Comparison of ENCODE assay signal across 15 cellular contexts in the genomic region with DNA sequence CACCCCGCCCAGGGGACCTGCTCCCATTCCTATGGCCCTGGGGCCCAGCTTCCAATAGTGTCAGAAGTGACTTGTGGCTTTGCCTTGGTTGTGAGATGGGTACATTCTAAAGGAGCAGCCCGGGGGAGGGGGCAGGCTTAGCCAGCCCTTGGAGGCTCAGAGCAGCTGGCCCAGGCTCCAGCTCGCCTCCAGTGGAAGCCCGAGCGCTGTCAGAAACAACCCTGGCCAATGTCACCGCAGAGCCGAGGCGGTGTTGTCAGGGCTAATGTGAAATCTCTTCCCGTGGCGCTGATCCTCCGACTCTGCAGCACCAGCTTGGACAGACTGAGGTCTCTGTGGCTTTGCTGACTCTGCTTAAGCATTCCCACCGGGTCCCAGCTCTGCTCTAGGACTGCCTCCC. TPM values are rescaled to one million over a fixed set of nuclear protein-coding genes. Genes with fewer than 3 reads are reported as not detected.
DNase-seq lines count a peak whose midpoint lies in the region; ATAC-seq, FAIRE-seq and TF ChIP-seq lines count a peak whose summit lies in the region.
"Had no signal": no experiment of that assay in that cellular context is flagged by ENCODE, and none has a peak within 500 bp of the region (broad histone marks: within the 10 kb centered on the region; RNA-seq: fewer than 3 reads in every experiment).

No MANE protein-coding gene starts in this region.

- H3K56ac ChIP-seq in H1 (replicated peaks; ENCODE audit: insufficient read length, low read depth, low read length): no peak overlapping the region

- FAIRE-seq in H1 (lab: Jason Lieb, UNC): no peak
- FAIRE-seq: GM12878, RCC 7860 had no signal

- H3K4ac ChIP-seq in H1 (replicated peaks; ENCODE audit: insufficient read length, low read depth, low read length): no peak overlapping the region

- no peaks in the 10 kb centered on the region for H3K79me2 ChIP-seq in H1 (ENCODE audit: control insufficient read depth in 1 of 2, insufficient read depth in 2 of 2, low read length in 2 of 2)

- H3K4me3 ChIP-seq in right atrium auricular region (no peak overlapping the region), H1 (ENCODE audit: extremely low read depth in 1 of 4, insufficient read depth in 2 of 4, low read depth in 3 of 4, low read length in 4 of 4) (no peak overlapping the region), aorta (ENCODE audit: low read length in 2 of 2) (no peak overlapping the region)
- H3K4me3 ChIP-seq: GM12878 had no signal

- no peak overlapping the region for H2BK12ac ChIP-seq in H1 (ENCODE audit: low read depth, low read length)

- no peak for TF ChIP-seq CTCF in right atrium auricular region (IDR thresholded peaks at IDR 0.05)
- TF ChIP-seq CTCF in H1 (IDR thresholded peaks at IDR 0.05; ENCODE audit: control extremely low read depth in 1 of 3, insufficient read depth in 1 of 3, low read depth in 1 of 3, low read length in 3 of 3): no peak

- intact Hi-C loops in Right ventricle myocardium superior (cut with DNase I) (no loop called here), aorta (cut with DNase I) (no loop called here)

- no peak overlapping the region for H2AK5ac ChIP-seq in H1 (ENCODE audit: low read depth, low read length)

- ATAC-seq in Right ventricle myocardium superior (ENCODE audit: poor library complexity): peak; percentile 69
- ATAC-seq in aorta (ENCODE audit: low FRiP score): peak; percentile 19
- ATAC-seq in GM21723 (IDR thresholded peaks at IDR 0.05; ENCODE audit: unreplicated experiment): no peak
- ATAC-seq: GM12878 had no signal

- H2BK20ac ChIP-seq in H1 (ENCODE audit: low read length): no peak overlapping the region; the same call in 1 of the 2 replicates

- H3K18ac ChIP-seq in H1 (ENCODE audit: extremely low read depth, low read length): peak overlapping the region; percentile 71

- H2BK120ac ChIP-seq in H1 (replicated peaks; ENCODE audit: low read depth, low read length): no peak overlapping the region

- H3K9me3 ChIP-seq in right atrium auricular region: no peaks in the 10 kb centered on the region
- H3K9me3 ChIP-seq in H1 (ENCODE audit: insufficient read depth in 2 of 2, low read depth in 1 of 2, low read length in 1 of 2): no peaks in the 10 kb centered on the region
- H3K9me3 ChIP-seq in aorta (ENCODE audit: control insufficient read depth, low read length): no peaks in the 10 kb centered on the region
- H3K9me3 ChIP-seq: Caco-2 had no signal

- H3K4me1 ChIP-seq in right atrium auricular region (no peaks in the 10 kb centered on the region), H1 (replicated peaks in 1 of 4; ENCODE audit: control insufficient read depth in 3 of 4, insufficient read depth in 4 of 4, low read length in 3 of 4) (peaks cover 0 to 7% (median 4%) of the 10 kb centered on the region in 4 experiments; a peak in 2 of 7 replicates), aorta (ENCODE audit: control insufficient read depth in 1 of 2, insufficient read depth in 2 of 2, low read length in 2 of 2) (no peaks in the 10 kb centered on the region)
- H3K4me1 ChIP-seq: Caco-2 had no signal

- H2BK5ac ChIP-seq in H1 (ENCODE audit: low read depth, low read length): no peak overlapping the region

- CTCF ChIA-PET in H1 (lab: Charles Lee; ENCODE audit: partially characterized antibody): interaction anchor here (0.9 to 2.6 kb wide), 8 partner anchors 9 to 220 kb away, joined by 3 to 15 read pairs (median 5); a partner anchor contains a TSS

- H4K8ac ChIP-seq in H1 (ENCODE audit: extremely low read depth, insufficient read depth, low read length): no peak overlapping the region; the same call in 1 of the 2 replicates

- no peak overlapping the region for H2AFZ ChIP-seq in H1 (ENCODE audit: low read length)

- H3K23me2 ChIP-seq in H1 (ENCODE audit: low read depth, low read length): no peaks in the 10 kb centered on the region

- no peak for TF ChIP-seq POLR2A in H1 (IDR thresholded peaks at IDR 0.05; ENCODE audit: control extremely low read depth in 1 of 2, low read depth in 2 of 2, low read length in 2 of 2)

- H3K9ac ChIP-seq in H1 (replicated peaks in 1 of 4; ENCODE audit: extremely low read depth in 1 of 4, low read depth in 3 of 4, low read length in 3 of 4): no peak overlapping the region

- no peak overlapping the region for H3K23ac ChIP-seq in H1 (ENCODE audit: insufficient read length)

- H3K14ac ChIP-seq in H1 (ENCODE audit: insufficient read length): no peak overlapping the region

- H4K20me1 ChIP-seq in H1 (replicated peaks in 1 of 2; ENCODE audit: control insufficient read depth in 1 of 2, insufficient read depth in 2 of 2, low read length in 2 of 2): no peaks in the 10 kb centered on the region

- no peak overlapping the region for H2BK15ac ChIP-seq in H1 (ENCODE audit: low read length)

- peak overlapping the region; percentile 52 for H4K5ac ChIP-seq in H1 (ENCODE audit: insufficient read length, low read depth, low read length)

- H3K36me3 ChIP-seq in right atrium auricular region: no peaks in the 10 kb centered on the region
- H3K36me3 ChIP-seq in H1 (ENCODE audit: control insufficient read depth in 2 of 4, insufficient read depth in 4 of 4, low read length in 3 of 4): no peaks in the 10 kb centered on the region
- H3K36me3 ChIP-seq in aorta (ENCODE audit: control insufficient read depth in 1 of 2, insufficient read depth in 2 of 2, low read length in 1 of 2): no peaks in the 10 kb centered on the region

- POLR2A ChIA-PET in H1 (lab: Charles Lee; ENCODE audit: partially characterized antibody): interaction anchor here (1.1 to 1.9 kb wide), 3 partner anchors 8 to 29 kb away, joined by 3 to 12 read pairs (median 4); a partner anchor contains a TSS

- TF ChIP-seq RAD21 in H1 (IDR thresholded peaks at IDR 0.05 in 1 of 2, conservative IDR thresholded peaks at IDR 0.05 in 1 of 2; ENCODE audit: low read depth in 2 of 2, low read length in 2 of 2): no peak

- no peak overlapping the region for H3K27ac ChIP-seq in right atrium auricular region
- H3K27ac ChIP-seq in H1 (ENCODE audit: low read depth, low read length): no peak overlapping the region
- H3K27ac ChIP-seq in aorta (ENCODE audit: low read depth in 1 of 2, low read length in 2 of 2): no peak overlapping the region

- H3K79me1 ChIP-seq in H1 (ENCODE audit: low read depth, low read length): no peaks in the 10 kb centered on the region

- DNase-seq in Right ventricle myocardium superior (peak; percentile 35), right atrium auricular region (ENCODE audit: low spot score) (no peak), H1 (ENCODE audit: low read depth in 1 of 2, low spot score in 2 of 2) (peak in 1 of 2 experiments; percentile 44), iPS-NIHi7 (ENCODE audit: extremely low spot score) (peak; percentile 10), aorta (no peak), mucosa of gallbladder (ENCODE audit: low spot score) (no peak)
- DNase-seq in stimulated activated CD4-positive, alpha-beta T cell treated with anti-CD3 and anti-CD28 coated beads, Interleukin-12 subunit alpha, Interleukin-12 subunit beta, amount 100 ng/mL, for 4 hours: no peak
- DNase-seq: Caco-2, DMS153, KBM-7, NCI-H1694 treated with DMSO at 0.1 percent for 48 hours, SHP77 treated with DMSO at 0.1 percent for 48 hours had no signal

- no peak for TF ChIP-seq EP300 in H1 (IDR thresholded peaks at IDR 0.05; ENCODE audit: borderline replicate concordance in 1 of 2, low read depth in 2 of 2, low read length in 2 of 2)

- H4K91ac ChIP-seq in H1 (replicated peaks; ENCODE audit: insufficient read length, low read length): no peak overlapping the region

- H3K27me3 ChIP-seq in right atrium auricular region (no peaks in the 10 kb centered on the region), H1 (replicated peaks in 1 of 4; ENCODE audit: control insufficient read depth in 3 of 4, extremely low read depth in 1 of 4, insufficient read depth in 3 of 4, low read length in 3 of 4) (no peaks in the 10 kb centered on the region), aorta (ENCODE audit: control insufficient read depth in 1 of 2, insufficient read depth in 2 of 2, low read length in 1 of 2) (no peaks in the 10 kb centered on the region)

- no peak overlapping the region; a peak in 1 of 4 replicates for H3K4me2 ChIP-seq in H1 (ENCODE audit: insufficient read depth in 1 of 2, low read depth in 2 of 2, low read length in 2 of 2)

- WGBS in H1 (ENCODE audit: extremely low coverage in 1 of 2, insufficient coverage in 1 of 2, insufficient read length in 1 of 2, insufficient replicate concordance in 2 of 2, low coverage in 1 of 2, low lambda C conversion rate in 2 of 2, missing lambda C conversion rate in 1 of 2), 2 experiments: no CpG with 5 or more reads among the region's 12 CpGs
- 56 to 61% methylated on average over 11 to 12 of the region's 12 CpGs for WGBS in aorta, 2 donors

TF ChIP-seq in H1, 55 proteins besides CTCF, POLR2A, EP300 and RAD21 (continues in another document):
- no peak for TF ChIP-seq KDM5A (IDR thresholded peaks at IDR 0.05; ENCODE audit: low read length)
- no peak for TF ChIP-seq RBBP5 (IDR thresholded peaks at IDR 0.05; ENCODE audit: borderline replicate concordance, low read depth, low read length)

RNA-seq across cellular contexts. Expression of a gene that starts 29.2 kb away (rescaled TPM):
- 5.3 TPM for total RNA-seq in Right ventricle myocardium superior
- total RNA-seq in right atrium auricular region: 1 to 10 TPM; 3.6 to 4.7 TPM
- total RNA-seq in H1 (2021; fragmentation: NEBNext Ultra II Directional; extraction: Animal tissue kit (Norgen Biotek cat#: 25700)): 10.0 and 12.8 TPM in 2 replicates
- 3.4 and 4.6 TPM in 2 replicates for polyA plus RNA-seq in H1 (2011; rRNA removed)
- polyA plus RNA-seq in H1 (2011; cell fraction: cytosol; rRNA removed): 4.2 TPM
- polyA plus RNA-seq in H1 (2011; cell fraction: nucleus; rRNA removed): 3.9 TPM
- 4.6 to 5.4 TPM (median 4.8 TPM) in 4 replicates for polyA plus RNA-seq in H1 (2012, experiment 1 of 2)
- polyA plus RNA-seq in H1 (2012, experiment 2 of 2): 0.16 TPM
- 4.9 TPM for polyA plus RNA-seq in H1 (2013, experiment 1 of 2)
- polyA plus RNA-seq in H1 (2013, experiment 2 of 2): 5.1 TPM
- polyA minus RNA-seq in H1 (2011; rRNA and poly(A)+ RNA removed): 15.7 and 26.3 TPM in 2 replicates
- 3.7 TPM for polyA minus RNA-seq in H1 (2011; cell fraction: cytosol; rRNA and poly(A)+ RNA removed)
- polyA minus RNA-seq in H1 (2011; cell fraction: nucleus; rRNA and poly(A)+ RNA removed): 13.6 TPM
- total RNA-seq in aorta: 10 to 100 TPM; 10.1 to 13.3 TPM
- 1 to 10 TPM; 1.1 to 1.4 TPM for polyA plus RNA-seq in aorta
- total RNA-seq in mucosa of gallbladder: 10.4 TPM

Comparison
In these comparisons a context has a peak if more than half of its experiments do, and no peak if none do; other contexts are left out.
1. DNase-seq: peak in Right ventricle myocardium superior (single experiment) and iPS-NIHi7 (single experiment); none in right atrium auricular region (single experiment), aorta (0 of 2), stimulated activated CD4-positive, alpha-beta T cell treated with anti-CD3 and anti-CD28 coated beads, Interleukin-12 subunit alpha, Interleukin-12 subunit beta, amount 100 ng/mL, for 4 hours (single experiment) and mucosa of gallbladder (single experiment).